In genomic region chr5:37839441-37840035, GRCh38 we compare ENCODE assay signal across 8 cellular contexts. TPM values are rescaled to one million over a fixed set of nuclear protein-coding genes. Genes with fewer than 3 reads are reported as not detected.
A peak's percentile ranks its signal among the peaks of the same experiment; 100 is the strongest.
DNase-seq lines count a peak whose midpoint lies in the region; ATAC-seq and TF ChIP-seq lines count a peak whose summit lies in the region.
"Had no signal": no experiment of that assay in that cellular context is flagged by ENCODE, and none has a peak within 500 bp of the region (broad histone marks: within the 10 kb centered on the region; RNA-seq: fewer than 3 reads in every experiment).

No MANE protein-coding gene starts in this region.

- 0 to 1% methylated on average over 10 to 64 of the region's 64 CpGs for WGBS in endodermal cell (ENCODE audit: insufficient coverage in 1 of 2, insufficient read length in 1 of 2), 2 experiments

- H3K36me3 ChIP-seq in endodermal cell (ENCODE audit: control insufficient read depth, insufficient read depth, low read length) (no peaks in the 10 kb centered on the region), HAP-1 (replicated peaks) (no peaks in the 10 kb centered on the region)

- H3K4me1 Mint-ChIP-seq in endodermal cell = peaks cover 50% of the 10 kb centered on the region

- no peak for TF ChIP-seq CTCF in endodermal cell (conservative IDR thresholded peaks at IDR 0.05)

- DNase-seq in NCI-H2196 treated with DMSO at 0.1 percent for 48 hours (lab: John Stamatoyannopoulos, UW; ENCODE audit: unreplicated experiment) = peak; percentile 44
- peak; percentile 75 for DNase-seq in endodermal cell
- peak; percentile 52 for DNase-seq in midbrain (lab: John Stamatoyannopoulos, UW)
- no peak for DNase-seq in OCI-M2 (lab: John Stamatoyannopoulos, UW; ENCODE audit: unreplicated experiment)
- no peak for DNase-seq in HAP-1 (ENCODE audit: low spot score in 2 of 2)
- DNase-seq in stimulated activated CD4-positive, alpha-beta T cell treated with anti-CD3 and anti-CD28 coated beads, Interleukin-4, amount 100 ng/mL, for 4 hours = no peak

- peaks cover 4% of the 10 kb centered on the region for H3K4me1 ChIP-seq in endodermal cell (ENCODE audit: control insufficient read depth, insufficient read depth, low read length)
- H3K4me1 ChIP-seq in HAP-1 = no peaks in the 10 kb centered on the region

- H3K36me3 Mint-ChIP-seq in endodermal cell (ENCODE audit: low read depth) = no peaks in the 10 kb centered on the region

- peak; percentile 46 for ATAC-seq in GM18868 (IDR thresholded peaks at IDR 0.05; ENCODE audit: unreplicated experiment)
- ATAC-seq: Panc1 had no signal

- peak overlapping the region; percentile 78 for H3K4me3 ChIP-seq in endodermal cell (ENCODE audit: low read length)
- no peak overlapping the region for H3K4me3 ChIP-seq in HAP-1

- peak overlapping the region; percentile 64 for H3K4me3 Mint-ChIP-seq in endodermal cell

- H3K27ac ChIP-seq in endodermal cell (ENCODE audit: low read depth, low read length) = no peak overlapping the region

- in situ Hi-C loops in HAP-1 (cut with MboI; ENCODE audit: low sequenced_read_pairs) = loop anchor here (10.0 kb wide), 1 partner anchor 355 kb away; no protein-coding TSS in a partner anchor

- H3K27me3 Mint-ChIP-seq in endodermal cell (ENCODE audit: insufficient read depth) = peaks cover 62% of the 10 kb centered on the region

- H3K9me3 Mint-ChIP-seq in endodermal cell = no peaks in the 10 kb centered on the region

- H3K9me3 ChIP-seq in endodermal cell (ENCODE audit: control insufficient read depth, low read length) (no peaks in the 10 kb centered on the region), HAP-1 (no peaks in the 10 kb centered on the region)

- peaks cover 67% of the 10 kb centered on the region for H3K27me3 ChIP-seq in endodermal cell (ENCODE audit: control insufficient read depth, insufficient read depth, low read length, poor library complexity, severe bottlenecking)
- H3K27me3 ChIP-seq in HAP-1 (ENCODE audit: low read depth) = peaks cover 76% of the 10 kb centered on the region

- H3K27ac Mint-ChIP-seq in endodermal cell = no peak overlapping the region

- no peak overlapping the region for H3K9ac ChIP-seq in endodermal cell (ENCODE audit: extremely low read depth, low read length, poor library complexity, severe bottlenecking)

RNA-seq across cellular contexts. Expression of gene GDNF, which starts 0.3 kb away (rescaled TPM):
- 1 to 10 TPM in 1 of 2 donors, under 1 TPM in 1; 0.58 to 2.4 TPM for total RNA-seq in endodermal cell
- 1.1 TPM for polyA plus RNA-seq in endodermal cell (2013, experiment 1 of 2)
- polyA plus RNA-seq in endodermal cell (2013, experiment 2 of 2) = 0.58 TPM

Comparison
In these comparisons a context has a peak if more than half of its experiments do, and no peak if none do; other contexts are left out.
1. DNase-seq: peak in NCI-H2196 treated with DMSO at 0.1 percent for 48 hours (single experiment), endodermal cell (single experiment) and midbrain (single experiment); none in OCI-M2 (single experiment), HAP-1 (0 of 2) and stimulated activated CD4-positive, alpha-beta T cell treated with anti-CD3 and anti-CD28 coated beads, Interleukin-4, amount 100 ng/mL, for 4 hours (0 of 2).